ENCODE assay signal across 8 cellular contexts in genomic region chr4:10582059-10582686, GRCh38.
A peak's percentile ranks its signal among the peaks of the same experiment; 100 is the strongest.
DNase-seq lines count a peak whose midpoint lies in the region; ATAC-seq and TF ChIP-seq lines count a peak whose summit lies in the region.

No MANE protein-coding gene starts in this region.

- POLR2A ChIA-PET in Panc1 (lab: Charles Lee) = no interaction called here

- H3K36me3 ChIP-seq in Panc1 (ENCODE audit: control insufficient read depth, insufficient read depth, low read length) = no peaks in the 10 kb centered on the region

- H3K27ac ChIP-seq in Panc1 (ENCODE audit: low read length) = no peak overlapping the region

- BruUV-seq in Panc1 (replicated peaks; lab: Mats Ljungman, UMichigan) = no TSS peak

- ATAC-seq in Panc1 (peak; percentile 82), GM19351 (IDR thresholded peaks at IDR 0.05; ENCODE audit: unreplicated experiment) (no peak), GM18873 (IDR thresholded peaks at IDR 0.05; ENCODE audit: low FRiP score, unreplicated experiment) (no peak), HG02970 (IDR thresholded peaks at IDR 0.05; ENCODE audit: low FRiP score, unreplicated experiment) (no peak)

- CTCF ChIA-PET in Panc1 (lab: Charles Lee) = no interaction called here

- DNase-seq in DMS53 (lab: John Stamatoyannopoulos, UW) (peak; percentile 86), HK-2 (ENCODE audit: unreplicated experiment) (peak; percentile 19), Panc1 (ENCODE audit: low read depth, low spot score) (peak; percentile 48), epithelial cell of esophagus (ENCODE audit: low read depth) (peak; percentile 71), mucosa of gallbladder (ENCODE audit: low spot score) (peak; percentile 32)

- no peak overlapping the region for H3K4me3 ChIP-seq in Panc1 (ENCODE audit: low read depth in 2 of 2, low read length in 2 of 2)
- H3K4me3 ChIP-seq in epithelial cell of esophagus (ENCODE audit: low read length) = no peak overlapping the region

- intact Hi-C loops in Panc1 (cut with micrococcal nuclease; ENCODE audit: unreplicated experiment) = loop anchor here (2.0 kb wide), 1 partner anchor 847 kb away; the partner anchor contains the start of gene HS3ST1

- in situ Hi-C loops in Panc1 (cut with HindIII; ENCODE audit: low pct_unique_long_range_greater_than_20kb, low sequenced_read_pairs) = no loop called here

- no peaks in the 10 kb centered on the region for H3K4me1 ChIP-seq in Panc1 (ENCODE audit: control insufficient read depth, insufficient read depth, low read length)

- TF ChIP-seq CTCF in Panc1 (IDR thresholded peaks at IDR 0.05) = peak; percentile 81
- TF ChIP-seq CTCF in epithelial cell of esophagus (IDR thresholded peaks at IDR 0.05; ENCODE audit: insufficient read depth, low read depth, low read length, missing control alignments) = peak; percentile 96

- no peaks in the 10 kb centered on the region for H3K27me3 ChIP-seq in Panc1 (ENCODE audit: control insufficient read depth, insufficient read depth, low read length)

- H3K9me3 ChIP-seq in Panc1 (ENCODE audit: control insufficient read depth, insufficient read depth, low read depth, low read length) = no peaks in the 10 kb centered on the region

Comparison
In these comparisons a context has a peak if more than half of its experiments do, and no peak if none do; other contexts are left out.
1. DNase-seq: peak in every context shown above with its lines; median percentile 86 in DMS53; 71 in epithelial cell of esophagus; 48 in Panc1; 32 in mucosa of gallbladder; 19 in HK-2.